ENCODE assay signal across 8 cellular contexts in the genomic region with DNA sequence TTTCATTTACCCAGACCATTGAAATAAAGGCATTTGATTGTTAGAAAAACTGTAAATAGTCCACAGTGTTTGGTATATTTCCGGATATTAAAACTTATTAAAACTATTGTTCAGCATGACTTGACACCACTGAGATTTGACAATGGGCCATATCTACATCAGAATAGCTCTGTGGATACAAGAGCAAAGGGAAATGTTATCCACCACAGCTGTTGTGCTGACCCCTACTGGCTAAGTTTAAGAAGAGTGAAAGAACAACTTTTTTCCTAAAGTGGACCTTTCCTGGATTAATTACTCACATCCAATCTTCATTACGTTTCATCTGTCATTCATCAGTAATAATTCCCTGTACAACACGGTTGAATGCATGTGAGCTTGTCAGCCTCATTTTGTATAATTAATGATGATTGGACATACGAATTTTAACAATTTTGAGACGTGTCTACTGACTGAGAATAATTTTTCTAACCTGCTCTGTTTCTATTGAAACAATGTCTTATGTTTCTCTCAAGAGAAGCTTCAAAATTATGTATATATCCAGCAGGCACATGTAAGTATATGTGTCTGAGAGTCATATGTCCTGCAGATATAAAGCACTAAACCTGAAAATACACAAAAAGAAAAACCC.
DNase-seq lines count a peak whose midpoint lies in the region; ATAC-seq and TF ChIP-seq lines count a peak whose summit lies in the region.

No MANE protein-coding gene starts in this region.

- H4K5ac ChIP-seq in mesendoderm (ENCODE audit: low read length), result no peak overlapping the region

- H4K8ac ChIP-seq in mesendoderm (ENCODE audit: low read depth, low read length), result no peak overlapping the region

- H2BK5ac ChIP-seq in mesendoderm (ENCODE audit: low read length), result no peak overlapping the region

- H3K27me3 ChIP-seq in mesendoderm (ENCODE audit: insufficient read depth, low read length, poor library complexity), result no peaks in the 10 kb centered on the region

- H3K9ac ChIP-seq in mesendoderm (ENCODE audit: low read length), result no peak overlapping the region

- no peak overlapping the region for H3K56ac ChIP-seq in mesendoderm (ENCODE audit: low read length)

- no CpG with 5 or more reads among the region's 5 CpGs for WGBS in mesendoderm (ENCODE audit: extremely low coverage, insufficient coverage, low lambda C conversion rate)

- H3K79me2 ChIP-seq in mesendoderm (ENCODE audit: control insufficient read depth, insufficient read depth, low read length), result no peaks in the 10 kb centered on the region

- no peak for ATAC-seq in GM19455 (IDR thresholded peaks at IDR 0.05; ENCODE audit: unreplicated experiment)

- H3K4me1 ChIP-seq in mesendoderm (ENCODE audit: control insufficient read depth, low read depth, low read length), result no peaks in the 10 kb centered on the region

- no peak overlapping the region for H3K18ac ChIP-seq in mesendoderm (ENCODE audit: low read length)

- H2BK120ac ChIP-seq in mesendoderm (ENCODE audit: low read depth, low read length), result no peak overlapping the region

- H3K23ac ChIP-seq in mesendoderm (ENCODE audit: low read length), result no peak overlapping the region

- no peaks in the 10 kb centered on the region for H3K36me3 ChIP-seq in mesendoderm (ENCODE audit: control insufficient read depth, insufficient read depth, low read length)

- H2AK5ac ChIP-seq in mesendoderm (ENCODE audit: low read length), result no peak overlapping the region

- DNase-seq in GM03348 (ENCODE audit: low spot score) (peak; percentile 32), amniotic stem cell (lab: John Stamatoyannopoulos, UW) (peak; percentile 9), mesendoderm (peak; percentile 70), GM13976 (ENCODE audit: low spot score) (no peak), KG1 (lab: John Stamatoyannopoulos, UW) (no peak)
- DNase-seq in stimulated activated CD4-positive, alpha-beta T cell treated with anti-CD3 and anti-CD28 coated beads, Interleukin-4, amount 100 ng/mL, for 1 hour, result no peak

- H3K79me1 ChIP-seq in mesendoderm (ENCODE audit: low read length), result no peaks in the 10 kb centered on the region

- H3K4ac ChIP-seq in mesendoderm (ENCODE audit: low read depth, low read length), result no peak overlapping the region

- no peak overlapping the region for H2BK15ac ChIP-seq in mesendoderm (replicated peaks; ENCODE audit: low read depth)

- H3K4me2 ChIP-seq in mesendoderm (ENCODE audit: low read length), result no peak overlapping the region

- no peak overlapping the region for H3K27ac ChIP-seq in mesendoderm (ENCODE audit: low read depth, low read length)

- in situ Hi-C loops in GM13976 (cut with MboI; ENCODE audit: low sequenced_read_pairs, unreplicated experiment), result no loop called here

- H3K4me3 ChIP-seq in mesendoderm (ENCODE audit: low read length), result no peak overlapping the region

- TF ChIP-seq CTCF in LNCAP (IDR thresholded peaks at IDR 0.05) (peak; percentile 74; the same call in 1 of the 2 replicates), GM13976 (IDR thresholded peaks at IDR 0.05; ENCODE audit: borderline replicate concordance, control extremely low read depth, extremely low read depth, insufficient read depth, missing control alignments) (no peak)

Comparison
In these comparisons a context has a peak if more than half of its experiments do, and no peak if none do; other contexts are left out.
1. DNase-seq: peak in GM03348 (single experiment), amniotic stem cell (single experiment) and mesendoderm (single experiment); none in GM13976 (single experiment), stimulated activated CD4-positive, alpha-beta T cell treated with anti-CD3 and anti-CD28 coated beads, Interleukin-4, amount 100 ng/mL, for 1 hour (single experiment) and KG1 (single experiment).